ENCODE assay signal across 19 cellular contexts in genomic region chr20:7406671-7407070, GRCh38.
DNase-seq lines count a peak whose midpoint lies in the region; FAIRE-seq and TF ChIP-seq lines count a peak whose summit lies in the region.
"Had no signal": no experiment of that assay in that cellular context is flagged by ENCODE, and none has a peak within 500 bp of the region (broad histone marks: within the 10 kb centered on the region; RNA-seq: fewer than 3 reads in every experiment).

No MANE protein-coding gene starts in this region.

- DNase-seq in DMS153 (lab: John Stamatoyannopoulos, UW) (peak; percentile 1), DMS153 treated with DMSO at 0.1 percent for 48 hours (lab: John Stamatoyannopoulos, UW; ENCODE audit: unreplicated experiment) (no peak), CD14-positive monocyte (ENCODE audit: low spot score) (peak; percentile 42), bronchial epithelial cell (ENCODE audit: low read depth) (peak; percentile 50), kidney tubule cell (ENCODE audit: low spot score) (peak; percentile 17)
- no peak for DNase-seq in activated CD4-positive, alpha-beta memory T cell treated with anti-CD3 and anti-CD28 coated beads for 36 hours
- no peak for DNase-seq in activated CD4-positive, alpha-beta T cell treated with anti-CD3 and anti-CD28 coated beads for 48 hours
- DNase-seq: AML-193; CD4-positive, alpha-beta memory T cell; DMS53; DND-41; EL; HCEC 1CT had no signal

- intact Hi-C loops in CD14-positive monocyte (cut with micrococcal nuclease): no loop called here
- intact Hi-C loops in activated CD4-positive, alpha-beta memory T cell treated with anti-CD3 and anti-CD28 coated beads for 36 hours (cut with micrococcal nuclease): no loop called here

- H3K27ac Mint-ChIP-seq in CD14-positive monocyte: no peak overlapping the region
- no peak overlapping the region for H3K27ac Mint-ChIP-seq in activated CD4-positive, alpha-beta memory T cell treated with anti-CD3 and anti-CD28 coated beads for 36 hours
- H3K27ac Mint-ChIP-seq: CD4-positive, alpha-beta memory T cell; GM23338 had no signal

- H3K9me3 Mint-ChIP-seq in CD14-positive monocyte: peaks cover 0 to 2% (median 0%) of the 10 kb centered on the region in 7 donors
- peaks cover 15% of the 10 kb centered on the region for H3K9me3 Mint-ChIP-seq in activated CD4-positive, alpha-beta memory T cell treated with anti-CD3 and anti-CD28 coated beads for 36 hours
- H3K9me3 Mint-ChIP-seq: GM23338 had no signal

- POLR2A ChIA-PET in activated CD4-positive, alpha-beta memory T cell treated with anti-CD3 and anti-CD28 coated beads for 36 hours (lab: Charles Lee): no interaction called here

- H3K4me3 ChIP-seq in bronchial epithelial cell (ENCODE audit: low read depth, low read length): no peak overlapping the region
- H3K4me3 ChIP-seq: A549, GM23338 had no signal

- no peak for TF ChIP-seq CTCF in CD14-positive monocyte (IDR thresholded peaks at IDR 0.05)
- no peak for TF ChIP-seq CTCF in bronchial epithelial cell (IDR thresholded peaks at IDR 0.05; ENCODE audit: insufficient read depth, low read length, severe bottlenecking)

- no peaks in the 10 kb centered on the region for H3K4me1 Mint-ChIP-seq in CD14-positive monocyte
- H3K4me1 Mint-ChIP-seq in activated CD4-positive, alpha-beta memory T cell treated with anti-CD3 and anti-CD28 coated beads for 36 hours (ENCODE audit: low read depth): no peaks in the 10 kb centered on the region
- H3K4me1 Mint-ChIP-seq: CD4-positive, alpha-beta memory T cell had no signal

- H3K27me3 Mint-ChIP-seq in CD14-positive monocyte (ENCODE audit: low read depth in 3 of 3): peaks cover 0 to 2% (median 1%) of the 10 kb centered on the region in 3 donors
- no peaks in the 10 kb centered on the region for H3K27me3 Mint-ChIP-seq in activated CD4-positive, alpha-beta memory T cell treated with anti-CD3 and anti-CD28 coated beads for 36 hours
- H3K27me3 Mint-ChIP-seq: CD4-positive, alpha-beta memory T cell had no signal

- H3K4me3 Mint-ChIP-seq in CD14-positive monocyte: no peak overlapping the region
- no peak overlapping the region for H3K4me3 Mint-ChIP-seq in activated CD4-positive, alpha-beta memory T cell treated with anti-CD3 and anti-CD28 coated beads for 36 hours
- H3K4me3 Mint-ChIP-seq: CD4-positive, alpha-beta memory T cell; GM23338 had no signal

- no peak for FAIRE-seq in bronchial epithelial cell (lab: Jason Lieb, UNC)
- FAIRE-seq: A549, G401.6, GM12891, GM19239, H54 had no signal

- H3K36me3 Mint-ChIP-seq in CD14-positive monocyte: no peaks in the 10 kb centered on the region
- no peaks in the 10 kb centered on the region for H3K36me3 Mint-ChIP-seq in activated CD4-positive, alpha-beta memory T cell treated with anti-CD3 and anti-CD28 coated beads for 36 hours
- H3K36me3 Mint-ChIP-seq: CD4-positive, alpha-beta memory T cell had no signal

- CTCF ChIA-PET in activated CD4-positive, alpha-beta memory T cell treated with anti-CD3 and anti-CD28 coated beads for 36 hours (lab: Charles Lee): no interaction called here

- H3K27me3 ChIP-seq in bronchial epithelial cell (ENCODE audit: control insufficient read depth, insufficient read depth, low read length): no peaks in the 10 kb centered on the region

- H3K36me3 ChIP-seq in bronchial epithelial cell (ENCODE audit: control insufficient read depth, insufficient read depth, low read length): no peaks in the 10 kb centered on the region

Comparison
In these comparisons a context has a peak if more than half of its experiments do, and no peak if none do; other contexts are left out.
1. DNase-seq: peak in DMS153 (single experiment), CD14-positive monocyte (single experiment), bronchial epithelial cell (single experiment) and kidney tubule cell (single experiment); none in DMS153 treated with DMSO at 0.1 percent for 48 hours (single experiment), activated CD4-positive, alpha-beta memory T cell treated with anti-CD3 and anti-CD28 coated beads for 36 hours (single experiment) and activated CD4-positive, alpha-beta T cell treated with anti-CD3 and anti-CD28 coated beads for 48 hours (single experiment).